1 cellular context compared by ENCODE assay signal in the genomic region with DNA sequence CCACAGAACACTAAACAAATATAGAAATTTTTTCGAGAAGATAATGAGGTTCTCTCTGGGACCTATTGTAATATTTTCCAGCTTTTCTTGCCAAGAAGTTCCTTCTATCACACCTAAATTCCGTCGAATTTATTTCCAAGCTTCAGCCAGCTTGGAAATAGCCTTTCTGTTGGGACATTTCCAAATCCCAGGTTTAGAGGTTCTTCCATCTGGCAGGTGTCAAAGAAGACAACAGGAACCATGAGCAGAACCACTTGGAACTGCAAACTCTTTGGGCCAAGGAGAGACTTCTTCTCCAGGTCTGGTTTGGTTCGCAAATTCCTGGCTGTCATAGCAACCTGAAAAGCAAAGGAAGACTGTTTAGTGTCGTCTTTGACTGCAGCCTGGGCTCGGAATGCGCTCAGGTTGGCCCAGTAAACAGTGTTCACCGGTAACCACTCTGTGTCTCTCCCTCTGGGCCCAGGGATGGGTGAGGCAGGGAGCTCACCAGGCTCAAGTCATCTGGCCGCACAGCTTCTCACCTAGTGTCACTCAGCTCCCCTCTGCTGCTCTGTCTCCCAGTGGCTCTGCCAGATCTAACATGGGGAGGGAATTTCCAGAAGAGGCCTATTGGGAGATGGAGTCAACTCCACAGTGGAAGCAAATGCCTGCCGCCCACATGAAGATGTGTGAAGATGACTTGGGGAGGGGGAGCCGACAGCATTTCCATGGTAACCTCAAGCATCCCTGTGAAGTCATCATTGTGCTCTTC.
TF ChIP-seq lines count a peak whose summit lies in the region.

No MANE protein-coding gene starts in this region.

TF ChIP-seq in HepG2, 621 proteins besides CTCF, POLR2A, EP300 and RAD21:
- no peak for TF ChIP-seq FOXO1 (CRISPR knock-in tag; IDR thresholded peaks at IDR 0.05)
TF ChIP-seq in HepG2: peak in this region for 0.
